ENCODE assay signal across 1 cellular context in the genomic region with DNA sequence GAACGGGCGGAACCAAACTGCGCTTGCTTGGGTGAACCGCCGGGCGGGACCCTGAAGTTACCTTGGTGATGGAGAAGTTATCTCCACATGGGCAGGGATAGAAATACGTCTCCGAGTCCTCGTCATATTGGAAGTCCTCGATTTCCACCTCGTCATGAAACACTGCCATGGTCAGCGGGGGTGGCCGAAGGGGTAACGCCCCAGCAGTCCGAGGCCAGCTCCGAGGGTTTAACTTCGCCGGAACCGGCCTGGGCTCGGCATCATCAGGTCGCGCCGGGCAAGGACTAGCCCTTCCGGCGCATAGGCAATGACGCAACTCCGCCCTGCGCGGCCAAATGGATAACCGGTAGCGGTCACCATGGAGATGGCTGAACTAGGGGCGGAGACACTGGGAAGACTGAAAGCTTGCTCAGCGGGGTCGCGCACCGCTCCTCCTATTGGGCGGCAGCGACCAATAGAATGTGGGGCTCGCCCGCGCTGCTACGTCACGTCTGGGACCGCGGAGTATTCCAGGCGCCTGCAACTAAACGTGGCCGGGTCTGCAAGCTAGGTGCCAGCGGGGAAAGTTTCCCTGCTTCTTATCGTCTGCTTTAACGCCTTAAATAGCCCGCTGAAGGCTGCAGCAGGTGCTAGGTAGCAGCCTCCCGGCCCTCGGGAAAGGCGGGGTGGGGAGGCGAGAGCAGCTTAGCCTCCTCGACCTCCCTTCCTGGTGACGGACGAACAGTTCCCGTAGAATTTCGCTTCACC.
TF ChIP-seq lines count a peak whose summit lies in the region.

A gene (minus strand): TSS at position 236 of the 747 bp plus-strand sequence. CDS start 67 bp downstream, at position 169.
A gene with protein sequence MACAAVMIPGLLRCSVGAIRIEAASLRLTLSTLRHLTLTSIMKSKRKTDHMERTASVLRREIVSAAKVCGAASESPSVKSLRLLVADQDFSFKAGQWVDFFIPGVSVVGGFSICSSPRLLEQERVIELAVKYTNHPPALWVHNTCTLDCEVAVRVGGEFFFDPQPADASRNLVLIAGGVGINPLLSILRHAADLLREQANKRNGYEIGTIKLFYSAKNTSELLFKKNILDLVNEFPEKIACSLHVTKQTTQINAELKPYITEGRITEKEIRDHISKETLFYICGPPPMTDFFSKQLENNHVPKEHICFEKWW (plus strand): TSS at position 505 of the 747 bp plus-strand sequence. CDS start 5,741 bp downstream, outside the sequence.

TF ChIP-seq in A549, 52 proteins besides CTCF, POLR2A, EP300 and RAD21 (continued from another document):
- TF ChIP-seq, protein P1, sequence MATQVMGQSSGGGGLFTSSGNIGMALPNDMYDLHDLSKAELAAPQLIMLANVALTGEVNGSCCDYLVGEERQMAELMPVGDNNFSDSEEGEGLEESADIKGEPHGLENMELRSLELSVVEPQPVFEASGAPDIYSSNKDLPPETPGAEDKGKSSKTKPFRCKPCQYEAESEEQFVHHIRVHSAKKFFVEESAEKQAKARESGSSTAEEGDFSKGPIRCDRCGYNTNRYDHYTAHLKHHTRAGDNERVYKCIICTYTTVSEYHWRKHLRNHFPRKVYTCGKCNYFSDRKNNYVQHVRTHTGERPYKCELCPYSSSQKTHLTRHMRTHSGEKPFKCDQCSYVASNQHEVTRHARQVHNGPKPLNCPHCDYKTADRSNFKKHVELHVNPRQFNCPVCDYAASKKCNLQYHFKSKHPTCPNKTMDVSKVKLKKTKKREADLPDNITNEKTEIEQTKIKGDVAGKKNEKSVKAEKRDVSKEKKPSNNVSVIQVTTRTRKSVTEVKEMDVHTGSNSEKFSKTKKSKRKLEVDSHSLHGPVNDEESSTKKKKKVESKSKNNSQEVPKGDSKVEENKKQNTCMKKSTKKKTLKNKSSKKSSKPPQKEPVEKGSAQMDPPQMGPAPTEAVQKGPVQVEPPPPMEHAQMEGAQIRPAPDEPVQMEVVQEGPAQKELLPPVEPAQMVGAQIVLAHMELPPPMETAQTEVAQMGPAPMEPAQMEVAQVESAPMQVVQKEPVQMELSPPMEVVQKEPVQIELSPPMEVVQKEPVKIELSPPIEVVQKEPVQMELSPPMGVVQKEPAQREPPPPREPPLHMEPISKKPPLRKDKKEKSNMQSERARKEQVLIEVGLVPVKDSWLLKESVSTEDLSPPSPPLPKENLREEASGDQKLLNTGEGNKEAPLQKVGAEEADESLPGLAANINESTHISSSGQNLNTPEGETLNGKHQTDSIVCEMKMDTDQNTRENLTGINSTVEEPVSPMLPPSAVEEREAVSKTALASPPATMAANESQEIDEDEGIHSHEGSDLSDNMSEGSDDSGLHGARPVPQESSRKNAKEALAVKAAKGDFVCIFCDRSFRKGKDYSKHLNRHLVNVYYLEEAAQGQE (IDR thresholded peaks at IDR 0.05), result no peak
- TF ChIP-seq MAFK (IDR thresholded peaks at IDR 0.05; ENCODE audit: partially characterized antibody) (peak; percentile 54), PHF8 (IDR thresholded peaks at IDR 0.05; ENCODE audit: borderline replicate concordance, low read depth) (peak; percentile 21; the same call in 1 of the 2 replicates), JUN (IDR thresholded peaks at IDR 0.05) (peak in 1 of 2 experiments; percentile 58; a peak in 2 of 5 replicates)
